In the genomic region with DNA sequence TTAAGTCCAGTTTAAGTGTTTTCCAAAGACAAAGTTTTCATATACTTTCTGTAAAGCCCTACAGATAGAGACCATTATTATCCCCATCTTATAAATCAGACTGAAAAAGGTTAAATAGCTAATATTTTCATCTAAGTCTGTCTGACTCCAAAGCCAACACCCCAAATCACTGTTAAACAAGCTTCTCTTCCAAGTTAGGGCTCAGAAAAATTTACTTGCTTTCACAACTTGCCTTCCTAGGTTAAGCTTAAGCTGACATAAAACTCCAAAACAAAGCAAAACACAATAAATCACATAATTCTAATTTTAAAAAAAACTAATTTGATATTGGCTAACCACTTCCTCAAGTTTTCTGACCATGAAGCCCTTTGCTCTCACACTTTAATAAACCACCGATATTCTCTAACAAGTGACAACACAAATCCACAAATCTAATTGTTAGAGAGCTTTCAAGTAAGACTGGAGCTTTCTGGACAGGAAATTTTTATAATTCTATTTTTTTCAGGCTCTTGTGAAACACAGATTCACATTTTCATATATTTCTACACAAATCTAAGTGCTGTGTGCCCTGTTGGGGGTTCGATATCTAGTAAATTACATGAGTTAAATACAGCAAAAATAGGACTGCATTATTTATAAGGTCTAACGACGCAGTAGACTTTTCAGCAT, we compare ENCODE assay signal across 9 cellular contexts. TPM values are rescaled to one million over a fixed set of nuclear protein-coding genes. Genes with fewer than 3 reads are reported as not detected.
DNase-seq lines count a peak whose midpoint lies in the region; ATAC-seq lines count a peak whose summit lies in the region.
"Had no signal": no experiment of that assay in that cellular context is flagged by ENCODE, and none has a peak within 500 bp of the region (broad histone marks: within the 10 kb centered on the region; RNA-seq: fewer than 3 reads in every experiment).

No MANE protein-coding gene starts in this region.

- peaks cover 26% of the 10 kb centered on the region for H3F3A ChIP-seq in GM23248 (ENCODE audit: insufficient read depth)

- H3K79me2 ChIP-seq in GM23248 (ENCODE audit: insufficient read depth): peaks cover 79% of the 10 kb centered on the region

- H3K36me3 ChIP-seq in GM23248 (ENCODE audit: low read depth) (peaks cover 10% of the 10 kb centered on the region; the same call in 1 of the 2 replicates), adipocyte (ENCODE audit: control insufficient read depth, insufficient read depth, low read length, severe bottlenecking) (peaks cover 16% of the 10 kb centered on the region)

- DNase-seq in GM23248 (peak; percentile 33), adipocyte (ENCODE audit: low read depth) (peak; percentile 45), right cardiac atrium (no peak), skeletal muscle cell (ENCODE audit: low read depth) (no peak), DMS153 (lab: John Stamatoyannopoulos, UW) (no peak)
- DNase-seq in stimulated activated CD4-positive, alpha-beta T cell treated with anti-CD3 and anti-CD28 coated beads, Interleukin-2, amount 100 ng/mL, for 48 hours: no peak
- DNase-seq in activated CD4-positive, alpha-beta T cell treated with anti-CD3 and anti-CD28 coated beads, Interleukin-2, amount 50 U/mL, for 48 hours: no peak
- DNase-seq: activated CD8-positive, alpha-beta memory T cell treated with anti-CD3 and anti-CD28 coated beads, Interleukin-2, amount 50 U/mL, for 48 hours had no signal

- no peak for ATAC-seq in right cardiac atrium
- ATAC-seq in HG02852 (IDR thresholded peaks at IDR 0.05; ENCODE audit: unreplicated experiment): no peak

- peak overlapping the region; percentile 88 for H3K4me2 ChIP-seq in GM23248 (ENCODE audit: unreplicated experiment)

- H3K4me3 ChIP-seq in GM23248: peak overlapping the region; percentile 89
- H3K4me3 ChIP-seq in adipocyte (ENCODE audit: low read length): peak overlapping the region; percentile 94
- H3K4me3 ChIP-seq in right cardiac atrium (ENCODE audit: low read length): peak overlapping the region; percentile 59
- H3K4me3 ChIP-seq in skeletal muscle cell (ENCODE audit: low read depth, low read length): peak overlapping the region; percentile 85

- H3K27ac ChIP-seq in GM23248 (peak overlapping the region; percentile 92), right cardiac atrium (ENCODE audit: low read length) (no peak overlapping the region)

- H3K9me2 ChIP-seq in GM23248 (ENCODE audit: insufficient read depth): no peaks in the 10 kb centered on the region

- intact Hi-C loops in right cardiac atrium (cut with DNase I): loop anchor here in 3 of 4 donors (5.0 to 10.0 kb wide), 3 partner anchors 56 to 296 kb away; no protein-coding TSS in a partner anchor

- H2AFZ ChIP-seq in GM23248: peak overlapping the region; percentile 81; the same call in 1 of the 2 replicates

- in situ Hi-C loops in GM23248 (cut with MboI): loop anchor here (25.0 kb wide), 1 partner anchor 294 kb away; no protein-coding TSS in a partner anchor

- H3K9ac ChIP-seq in GM23248: peak overlapping the region; percentile 94
- H3K9ac ChIP-seq in adipocyte (ENCODE audit: low read length): peak overlapping the region; percentile 98

- 2% methylated on average over 4 of the region's 4 CpGs for WGBS in GM23248 (ENCODE audit: low coverage in 1 of 2, low lambda C conversion rate in 2 of 2, missing lambda C conversion rate in 2 of 2), 2 experiments
- 32% methylated on average over 4 of the region's 4 CpGs for WGBS in right cardiac atrium

- peaks cover 26% of the 10 kb centered on the region for H3K4me1 ChIP-seq in GM23248 (ENCODE audit: insufficient read depth)
- H3K4me1 ChIP-seq in adipocyte (ENCODE audit: control insufficient read depth, insufficient read depth, low read length): peaks cover 42% of the 10 kb centered on the region
- H3K4me1 ChIP-seq in right cardiac atrium (ENCODE audit: control insufficient read depth, insufficient read depth, low read length): no peaks in the 10 kb centered on the region

- H3K9me3 ChIP-seq in GM23248 (ENCODE audit: low read depth) (no peaks in the 10 kb centered on the region), adipocyte (ENCODE audit: control insufficient read depth, low read length) (no peaks in the 10 kb centered on the region), right cardiac atrium (ENCODE audit: control insufficient read depth, low read length) (no peaks in the 10 kb centered on the region)

- H3K27me3 ChIP-seq in GM23248 (replicated peaks; ENCODE audit: insufficient read depth) (no peaks in the 10 kb centered on the region), adipocyte (replicated peaks; ENCODE audit: control insufficient read depth, insufficient read depth, low read length) (no peaks in the 10 kb centered on the region), right cardiac atrium (ENCODE audit: control insufficient read depth, insufficient read depth) (no peaks in the 10 kb centered on the region)

- no peaks in the 10 kb centered on the region for H4K20me1 ChIP-seq in GM23248 (ENCODE audit: insufficient read depth)

RNA-seq across cellular contexts. Expression of gene GNG12, which starts 2.2 kb away (rescaled TPM):
- total RNA-seq in GM23248 (2014; rRNA removed; shearing (Covaris generic)): 309 and 315 TPM in 2 replicates
- polyA plus RNA-seq in GM23248 (2016; fragmentation: Nextera tagmentation; extraction: Ambion mirVana): 265 TPM in 2 replicates
- 10 to 100 TPM; 30.1 to 44.9 (median 32.1) TPM for total RNA-seq in right cardiac atrium
- 12.2 TPM for polyA plus RNA-seq in right cardiac atrium

Comparison
In these comparisons a context has a peak if more than half of its experiments do, and no peak if none do; other contexts are left out.
1. DNase-seq: peak in GM23248 (single experiment) and adipocyte (single experiment); none in right cardiac atrium (0 of 3), skeletal muscle cell (single experiment), stimulated activated CD4-positive, alpha-beta T cell treated with anti-CD3 and anti-CD28 coated beads, Interleukin-2, amount 100 ng/mL, for 48 hours (0 of 2), activated CD4-positive, alpha-beta T cell treated with anti-CD3 and anti-CD28 coated beads, Interleukin-2, amount 50 U/mL, for 48 hours (0 of 2) and DMS153 (single experiment).
2. Peak in every context shown above with its lines, with median percentiles within 50 percentile points of each other: H3K4me3 ChIP-seq.